ENCODE assay signal across 1 cellular context in genomic region chr13:98775844-98776598, GRCh38.
TF ChIP-seq lines count a peak whose summit lies in the region.

No MANE protein-coding gene starts in this region.

TF ChIP-seq in A549, 52 proteins besides CTCF, POLR2A, EP300 and RAD21 (continued from another document):
- TF ChIP-seq ELK1 (IDR thresholded peaks at IDR 0.05; ENCODE audit: low read depth, low read length) (no peak), MAZ (IDR thresholded peaks at IDR 0.05; ENCODE audit: borderline replicate concordance, low read depth, low read length) (no peak), HOXB5 (CRISPR knock-in tag; IDR thresholded peaks at IDR 0.05) (peak; percentile 23; the same call in 1 of the 2 replicates), BHLHE40 (IDR thresholded peaks at IDR 0.05; ENCODE audit: low read depth, low read length) (no peak), USF2 (IDR thresholded peaks at IDR 0.05) (0 out of 2 replicates have a peak, but pooled peaks have one; percentile 24), SREBF2 (IDR thresholded peaks at IDR 0.05) (no peak), POLR2AphosphoS2 (conservative IDR thresholded peaks at IDR 0.05; ENCODE audit: low read length) (no peak), FOSL2 (IDR thresholded peaks at IDR 0.05) (peak; percentile 75), FOSL2 (CRISPR knock-in tag; IDR thresholded peaks at IDR 0.05) (peak; percentile 88), SMC3 (IDR thresholded peaks at IDR 0.05) (0 out of 3 replicates have a peak, but pooled peaks have one; percentile 24), BCL3 (IDR thresholded peaks at IDR 0.05) (no peak), HEYL (CRISPR knock-in tag; IDR thresholded peaks at IDR 0.05) (no peak), GATA3 (IDR thresholded peaks at IDR 0.05; ENCODE audit: borderline replicate concordance) (peak; percentile 86), CHD4 (IDR thresholded peaks at IDR 0.05; ENCODE audit: borderline replicate concordance) (no peak; the same call in 1 of the 2 replicates), TFCP2L1 (CRISPR knock-in tag; IDR thresholded peaks at IDR 0.05) (no peak), NPAS2 (CRISPR knock-in tag; IDR thresholded peaks at IDR 0.05; ENCODE audit: borderline replicate concordance) (no peak), ZSCAN20 (CRISPR knock-in tag; IDR thresholded peaks at IDR 0.05) (no peak), FOSB (CRISPR knock-in tag; IDR thresholded peaks at IDR 0.05) (no peak), KDM5A (IDR thresholded peaks at IDR 0.05) (no peak), NFE2L2 (conservative IDR thresholded peaks at IDR 0.05; ENCODE audit: low read length) (no peak), MYC (IDR thresholded peaks at IDR 0.05; ENCODE audit: borderline replicate concordance, low read length) (no peak; the same call in 1 of the 2 replicates), JUN (IDR thresholded peaks at IDR 0.05) (peak in 1 of 2 experiments; percentile 80; a peak in 4 of 5 replicates), PBX3 (IDR thresholded peaks at IDR 0.05) (no peak), JUNB (IDR thresholded peaks at IDR 0.05) (peak; percentile 52), KDM1A (IDR thresholded peaks at IDR 0.05; ENCODE audit: low read depth) (no peak), HOXA7 (CRISPR knock-in tag; IDR thresholded peaks at IDR 0.05) (no peak), RARB (CRISPR knock-in tag; IDR thresholded peaks at IDR 0.05) (peak; percentile 90), E2F6 (IDR thresholded peaks at IDR 0.05; ENCODE audit: borderline replicate concordance, low read depth) (no peak)
